ENCODE assay signal across 24 cellular contexts in the genomic region with DNA sequence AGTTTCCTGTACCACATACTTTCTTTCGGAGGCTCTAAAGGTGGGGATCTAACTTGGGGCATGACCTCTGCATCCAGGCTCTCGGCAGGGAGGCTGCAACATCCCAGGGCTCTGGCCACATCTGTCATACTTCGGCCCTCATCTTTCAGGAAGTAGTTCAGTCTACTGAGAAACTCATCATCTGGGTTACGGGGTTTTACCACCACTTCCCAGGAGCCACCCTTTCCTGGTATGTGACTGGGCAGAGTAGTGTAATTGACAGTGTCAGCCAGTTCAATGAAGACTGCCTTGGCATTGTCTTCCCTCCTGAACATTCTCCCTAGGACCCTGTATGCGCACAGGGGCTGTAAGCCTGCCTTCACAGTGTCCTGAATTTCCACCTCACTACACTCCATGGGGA. TPM values are rescaled to one million over a fixed set of nuclear protein-coding genes. Genes with fewer than 3 reads are reported as not detected.
DNase-seq lines count a peak whose midpoint lies in the region; ATAC-seq, FAIRE-seq and TF ChIP-seq lines count a peak whose summit lies in the region.
"Had no signal": no experiment of that assay in that cellular context is flagged by ENCODE, and none has a peak within 500 bp of the region (broad histone marks: within the 10 kb centered on the region; RNA-seq: fewer than 3 reads in every experiment).

No MANE protein-coding gene starts in this region.

- no peaks in the 10 kb centered on the region for H4K20me1 ChIP-seq in astrocyte (ENCODE audit: insufficient read depth, low read length)

- intact Hi-C loops in CD14-positive monocyte (cut with micrococcal nuclease) (no loop called here), body of pancreas (cut with DNase I) (no loop called here)

- TF ChIP-seq POLR2A in body of pancreas (IDR thresholded peaks at IDR 0.05): no peak

- peak; percentile 26 for FAIRE-seq in astrocyte (lab: Jason Lieb, UNC)
- FAIRE-seq: HTR-8/SVneo had no signal

- H3K9me3 ChIP-seq in astrocyte (ENCODE audit: insufficient read depth, low read depth, low read length): no peaks in the 10 kb centered on the region
- H3K9me3 ChIP-seq in body of pancreas: no peaks in the 10 kb centered on the region

- H3K36me3 ChIP-seq in astrocyte (ENCODE audit: insufficient read depth, low read length) (no peaks in the 10 kb centered on the region), body of pancreas (replicated peaks in 1 of 2; ENCODE audit: insufficient read depth in 1 of 2, low read depth in 2 of 2) (no peaks in the 10 kb centered on the region)

- no peaks in the 10 kb centered on the region for H3K4me1 ChIP-seq in astrocyte (ENCODE audit: insufficient read depth, low read length)
- H3K4me1 ChIP-seq in body of pancreas: no peaks in the 10 kb centered on the region

- H3K27ac ChIP-seq in astrocyte (ENCODE audit: low read depth, low read length): no peak overlapping the region
- no peak overlapping the region for H3K27ac ChIP-seq in body of pancreas
- H3K27ac ChIP-seq: HL-60 had no signal

- H3K36me3 Mint-ChIP-seq in CD14-positive monocyte (no peaks in the 10 kb centered on the region), astrocyte (ENCODE audit: low read depth, unreplicated experiment) (no peaks in the 10 kb centered on the region), osteocyte (ENCODE audit: unreplicated experiment) (no peaks in the 10 kb centered on the region)

- peak overlapping the region in 5 of 7 donors; percentile 63 to 91 (median 78) for H3K27ac Mint-ChIP-seq in CD14-positive monocyte
- no peak overlapping the region for H3K27ac Mint-ChIP-seq in astrocyte (ENCODE audit: unreplicated experiment)
- H3K27ac Mint-ChIP-seq in osteocyte (ENCODE audit: unreplicated experiment): no peak overlapping the region
- H3K27ac Mint-ChIP-seq: H9 had no signal

- H2AFZ ChIP-seq in astrocyte (ENCODE audit: low read depth, low read length): no peak overlapping the region

- H3K4me1 Mint-ChIP-seq in CD14-positive monocyte (peaks cover 48% of the 10 kb centered on the region), astrocyte (ENCODE audit: low read depth, unreplicated experiment) (no peaks in the 10 kb centered on the region), osteocyte (ENCODE audit: unreplicated experiment) (no peaks in the 10 kb centered on the region)

- ATAC-seq in HG03520 (IDR thresholded peaks at IDR 0.05; ENCODE audit: unreplicated experiment) (no peak), body of pancreas (no peak)
- ATAC-seq: Panc1 had no signal

- H3K79me2 ChIP-seq in astrocyte (ENCODE audit: insufficient read depth, low read length): no peaks in the 10 kb centered on the region

- TF ChIP-seq CTCF in CD14-positive monocyte (IDR thresholded peaks at IDR 0.05) (no peak), astrocyte (IDR thresholded peaks at IDR 0.05; ENCODE audit: insufficient read depth, low read depth, low read length) (no peak), osteocyte (IDR thresholded peaks at IDR 0.05) (no peak), body of pancreas (IDR thresholded peaks at IDR 0.05) (no peak)

- no peak overlapping the region for H3K4me2 ChIP-seq in astrocyte (ENCODE audit: low read length)

- H3K27me3 Mint-ChIP-seq in CD14-positive monocyte (ENCODE audit: low read depth in 3 of 3) (peaks cover 0 to 6% (median 2%) of the 10 kb centered on the region in 3 donors), astrocyte (ENCODE audit: low read depth, unreplicated experiment) (peaks cover 9% of the 10 kb centered on the region), osteocyte (ENCODE audit: unreplicated experiment) (peaks cover 2% of the 10 kb centered on the region)

- H3K27me3 ChIP-seq in astrocyte (ENCODE audit: insufficient read depth, low read length) (no peaks in the 10 kb centered on the region), body of pancreas (no peaks in the 10 kb centered on the region)

- H3K9me3 Mint-ChIP-seq in CD14-positive monocyte (peaks cover 0 to 7% (median 0%) of the 10 kb centered on the region in 7 donors), astrocyte (ENCODE audit: unreplicated experiment) (no peaks in the 10 kb centered on the region), osteocyte (ENCODE audit: unreplicated experiment) (no peaks in the 10 kb centered on the region)

- WGBS in body of pancreas, 2 donors: 72 to 76% methylated on average over 5 of the region's 5 CpGs

- peak overlapping the region in 1 of 2 donors; percentile 55 for H3K4me3 Mint-ChIP-seq in CD14-positive monocyte
- no peak overlapping the region for H3K4me3 Mint-ChIP-seq in astrocyte (ENCODE audit: unreplicated experiment)
- H3K4me3 Mint-ChIP-seq in osteocyte (ENCODE audit: unreplicated experiment): no peak overlapping the region
- H3K4me3 Mint-ChIP-seq: H9 had no signal

- DNase-seq in CD14-positive monocyte (ENCODE audit: low spot score) (no peak), CD1c-positive myeloid dendritic cell (ENCODE audit: extremely low spot score) (peak; percentile 2), OCI-M1 (lab: John Stamatoyannopoulos, UW) (peak; percentile 0), astrocyte (ENCODE audit: low read depth) (no peak), osteocyte (ENCODE audit: extremely low spot score, unreplicated experiment) (no peak), SIG-M5 (lab: John Stamatoyannopoulos, UW) (no peak), body of pancreas (no peak)
- DNase-seq: ACHN, C1 segment of cervical spinal cord, COR-L47, DMS 273 treated with DMSO at 0.1 percent for 48 hours, DND-41, H9, IMR-90, NCI-H1417 treated with DMSO at 0.1 percent for 48 hours, NCI-H187 treated with DMSO at 0.1 percent for 48 hours, NCI-H345, NCI-H526 had no signal

- H3K4me3 ChIP-seq in astrocyte (ENCODE audit: insufficient read depth, low read depth, low read length) (no peak overlapping the region), body of pancreas (no peak overlapping the region)

- no peak overlapping the region for H3K9ac ChIP-seq in astrocyte (ENCODE audit: low read length)

RNA-seq across cellular contexts. Expression of gene PNMA5, which starts 2.8 kb away (rescaled TPM):
- polyA plus RNA-seq in CD14-positive monocyte: under 1 TPM in 1 of 2 donors, not detected in 1; 0.06 TPM
- total RNA-seq in astrocyte (not detected in 2 replicates), osteocyte (not detected in 2 replicates), body of pancreas (not detected)
- total RNA-seq: G401, H9, IMR-90, M059J had no signal
- polyA plus RNA-seq: IMR-90 had no signal

Comparison
In these comparisons a context has a peak if more than half of its experiments do, and no peak if none do; other contexts are left out.
1. DNase-seq: peak in CD1c-positive myeloid dendritic cell (single experiment) and OCI-M1 (single experiment); none in CD14-positive monocyte (single experiment), astrocyte (single experiment), osteocyte (single experiment), SIG-M5 (single experiment) and body of pancreas (0 of 4).
2. H3K27ac Mint-ChIP-seq: peak in CD14-positive monocyte (5 of 7); none in astrocyte (single experiment) and osteocyte (single experiment).